1 cellular context compared by ENCODE assay signal in the genomic region with DNA sequence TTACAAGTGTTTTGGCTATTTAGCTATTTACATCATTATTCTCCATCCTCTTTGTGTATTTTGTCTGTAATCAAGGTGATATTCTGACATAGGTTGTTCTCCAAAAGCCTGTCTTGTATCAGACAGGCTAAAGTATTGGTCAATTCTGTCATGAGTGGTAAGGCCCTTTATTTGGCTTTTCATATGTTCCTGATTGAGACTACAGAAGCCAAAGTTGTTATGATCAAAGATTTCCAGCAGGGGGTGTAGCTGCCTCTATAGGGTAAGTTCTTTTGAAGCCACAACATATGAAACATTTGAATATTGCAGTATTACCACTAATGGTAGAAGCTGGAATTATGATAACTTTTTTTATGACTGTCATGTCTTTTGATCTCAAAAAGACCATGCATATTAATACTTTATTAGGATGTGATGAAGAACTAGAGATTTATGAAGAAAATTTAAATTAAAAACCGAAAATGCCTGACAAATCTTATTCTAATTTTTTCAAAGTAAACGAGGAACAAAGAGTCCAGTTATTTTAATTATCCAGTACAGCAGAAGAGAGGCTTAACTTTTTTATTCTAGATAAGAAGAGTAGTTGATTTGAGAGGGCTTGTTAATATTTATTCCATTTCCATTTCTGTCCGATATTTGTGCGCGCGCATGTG.
TF ChIP-seq lines count a peak whose summit lies in the region.

No MANE protein-coding gene starts in this region.

TF ChIP-seq in HepG2, 621 proteins besides CTCF, POLR2A, EP300 and RAD21 (continued from another document and continues in another):
- TF ChIP-seq, protein P1, sequence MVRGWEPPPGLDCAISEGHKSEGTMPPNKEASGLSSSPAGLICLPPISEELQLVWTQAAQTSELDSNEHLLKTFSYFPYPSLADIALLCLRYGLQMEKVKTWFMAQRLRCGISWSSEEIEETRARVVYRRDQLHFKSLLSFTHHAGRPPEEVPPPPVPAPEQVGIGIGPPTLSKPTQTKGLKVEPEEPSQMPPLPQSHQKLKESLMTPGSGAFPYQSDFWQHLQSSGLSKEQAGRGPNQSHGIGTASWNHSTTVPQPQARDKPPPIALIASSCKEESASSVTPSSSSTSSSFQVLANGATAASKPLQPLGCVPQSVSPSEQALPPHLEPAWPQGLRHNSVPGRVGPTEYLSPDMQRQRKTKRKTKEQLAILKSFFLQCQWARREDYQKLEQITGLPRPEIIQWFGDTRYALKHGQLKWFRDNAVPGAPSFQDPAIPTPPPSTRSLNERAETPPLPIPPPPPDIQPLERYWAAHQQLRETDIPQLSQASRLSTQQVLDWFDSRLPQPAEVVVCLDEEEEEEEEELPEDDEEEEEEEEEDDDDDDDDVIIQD (CRISPR knock-in tag; IDR thresholded peaks at IDR 0.05; ENCODE audit: low read depth) = peak; percentile 33; the same call in 1 of the 2 replicates
- TF ChIP-seq, protein P2, sequence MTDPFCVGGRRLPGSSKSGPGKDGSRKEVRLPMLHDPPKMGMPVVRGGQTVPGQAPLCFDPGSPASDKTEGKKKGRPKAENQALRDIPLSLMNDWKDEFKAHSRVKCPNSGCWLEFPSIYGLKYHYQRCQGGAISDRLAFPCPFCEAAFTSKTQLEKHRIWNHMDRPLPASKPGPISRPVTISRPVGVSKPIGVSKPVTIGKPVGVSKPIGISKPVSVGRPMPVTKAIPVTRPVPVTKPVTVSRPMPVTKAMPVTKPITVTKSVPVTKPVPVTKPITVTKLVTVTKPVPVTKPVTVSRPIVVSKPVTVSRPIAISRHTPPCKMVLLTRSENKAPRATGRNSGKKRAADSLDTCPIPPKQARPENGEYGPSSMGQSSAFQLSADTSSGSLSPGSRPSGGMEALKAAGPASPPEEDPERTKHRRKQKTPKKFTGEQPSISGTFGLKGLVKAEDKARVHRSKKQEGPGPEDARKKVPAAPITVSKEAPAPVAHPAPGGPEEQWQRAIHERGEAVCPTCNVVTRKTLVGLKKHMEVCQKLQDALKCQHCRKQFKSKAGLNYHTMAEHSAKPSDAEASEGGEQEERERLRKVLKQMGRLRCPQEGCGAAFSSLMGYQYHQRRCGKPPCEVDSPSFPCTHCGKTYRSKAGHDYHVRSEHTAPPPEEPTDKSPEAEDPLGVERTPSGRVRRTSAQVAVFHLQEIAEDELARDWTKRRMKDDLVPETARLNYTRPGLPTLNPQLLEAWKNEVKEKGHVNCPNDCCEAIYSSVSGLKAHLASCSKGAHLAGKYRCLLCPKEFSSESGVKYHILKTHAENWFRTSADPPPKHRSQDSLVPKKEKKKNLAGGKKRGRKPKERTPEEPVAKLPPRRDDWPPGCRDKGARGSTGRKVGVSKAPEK (CRISPR knock-in tag; IDR thresholded peaks at IDR 0.05; ENCODE audit: borderline replicate concordance) = no peak
- TF ChIP-seq ARNTL (CRISPR knock-in tag; IDR thresholded peaks at IDR 0.05) (no peak), NFKBIZ (CRISPR knock-in tag; IDR thresholded peaks at IDR 0.05) (no peak), MYC (CRISPR knock-in tag; IDR thresholded peaks at IDR 0.05; ENCODE audit: borderline replicate concordance) (no peak), ZFP62 (CRISPR knock-in tag; IDR thresholded peaks at IDR 0.05) (no peak), NR2F1 (CRISPR knock-in tag; IDR thresholded peaks at IDR 0.05) (no peak), REPIN1 (CRISPR knock-in tag; IDR thresholded peaks at IDR 0.05; ENCODE audit: borderline replicate concordance, low read depth) (0 out of 2 replicates have a peak, but pooled peaks have one; percentile 11), GZF1 (CRISPR knock-in tag; IDR thresholded peaks at IDR 0.05) (no peak), NFIC (IDR thresholded peaks at IDR 0.05; ENCODE audit: low read length) (no peak), DNMT1 (CRISPR knock-in tag; IDR thresholded peaks at IDR 0.05) (no peak), SP1 (IDR thresholded peaks at IDR 0.05) (no peak), SP1 (CRISPR knock-in tag; IDR thresholded peaks at IDR 0.05) (no peak), PITX1 (CRISPR knock-in tag; IDR thresholded peaks at IDR 0.05) (no peak), ZNF530 (CRISPR knock-in tag; IDR thresholded peaks at IDR 0.05; ENCODE audit: low read depth) (no peak), ZNF383 (CRISPR knock-in tag; IDR thresholded peaks at IDR 0.05; ENCODE audit: borderline replicate concordance) (no peak), RNF2 (conservative IDR thresholded peaks at IDR 0.05; ENCODE audit: low read depth) (no peak), ZFP37 (CRISPR knock-in tag; IDR thresholded peaks at IDR 0.05; ENCODE audit: borderline replicate concordance) (no peak), ZNF333 (CRISPR knock-in tag; IDR thresholded peaks at IDR 0.05; ENCODE audit: borderline replicate concordance) (no peak), ESRRA (CRISPR knock-in tag; IDR thresholded peaks at IDR 0.05; ENCODE audit: low read depth) (no peak), ZSCAN31 (CRISPR knock-in tag; IDR thresholded peaks at IDR 0.05; ENCODE audit: low read depth) (no peak), ZNF263 (CRISPR knock-in tag; IDR thresholded peaks at IDR 0.05) (no peak), RAD51 (IDR thresholded peaks at IDR 0.05; ENCODE audit: borderline replicate concordance) (no peak), HNRNPLL (IDR thresholded peaks at IDR 0.05; ENCODE audit: low read depth, low read length, poor library complexity, severe bottlenecking) (no peak), KAT8 (CRISPR knock-in tag; IDR thresholded peaks at IDR 0.05) (peak; percentile 63; the same call in 1 of the 2 replicates), SMAD3 (CRISPR knock-in tag; IDR thresholded peaks at IDR 0.05) (peak; percentile 81; the same call in 1 of the 2 replicates), CBX1 (IDR thresholded peaks at IDR 0.05; ENCODE audit: low read depth) (no peak), RBFOX2 (IDR thresholded peaks at IDR 0.05; ENCODE audit: low read depth, low read length) (no peak), SIX4 (CRISPR knock-in tag; IDR thresholded peaks at IDR 0.05) (no peak), MED8 (CRISPR knock-in tag; IDR thresholded peaks at IDR 0.05; ENCODE audit: insufficient replicate concordance) (no peak), MTA3 (CRISPR knock-in tag; IDR thresholded peaks at IDR 0.05) (no peak)
- TF ChIP-seq, protein P3, sequence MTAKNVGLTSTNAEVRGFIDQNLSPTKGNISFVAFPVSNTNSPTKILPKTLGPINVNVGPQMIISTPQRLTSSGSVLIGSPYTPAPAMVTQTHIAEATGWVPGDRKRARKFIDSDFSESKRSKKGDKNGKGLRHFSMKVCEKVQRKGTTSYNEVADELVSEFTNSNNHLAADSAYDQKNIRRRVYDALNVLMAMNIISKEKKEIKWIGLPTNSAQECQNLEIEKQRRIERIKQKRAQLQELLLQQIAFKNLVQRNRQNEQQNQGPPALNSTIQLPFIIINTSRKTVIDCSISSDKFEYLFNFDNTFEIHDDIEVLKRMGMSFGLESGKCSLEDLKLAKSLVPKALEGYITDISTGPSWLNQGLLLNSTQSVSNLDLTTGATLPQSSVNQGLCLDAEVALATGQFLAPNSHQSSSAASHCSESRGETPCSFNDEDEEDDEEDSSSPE (CRISPR knock-in tag; IDR thresholded peaks at IDR 0.05) = no peak
- TF ChIP-seq, protein P4, sequence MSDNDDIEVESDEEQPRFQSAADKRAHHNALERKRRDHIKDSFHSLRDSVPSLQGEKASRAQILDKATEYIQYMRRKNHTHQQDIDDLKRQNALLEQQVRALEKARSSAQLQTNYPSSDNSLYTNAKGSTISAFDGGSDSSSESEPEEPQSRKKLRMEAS (IDR thresholded peaks at IDR 0.05) = no peak
- TF ChIP-seq, protein P5, sequence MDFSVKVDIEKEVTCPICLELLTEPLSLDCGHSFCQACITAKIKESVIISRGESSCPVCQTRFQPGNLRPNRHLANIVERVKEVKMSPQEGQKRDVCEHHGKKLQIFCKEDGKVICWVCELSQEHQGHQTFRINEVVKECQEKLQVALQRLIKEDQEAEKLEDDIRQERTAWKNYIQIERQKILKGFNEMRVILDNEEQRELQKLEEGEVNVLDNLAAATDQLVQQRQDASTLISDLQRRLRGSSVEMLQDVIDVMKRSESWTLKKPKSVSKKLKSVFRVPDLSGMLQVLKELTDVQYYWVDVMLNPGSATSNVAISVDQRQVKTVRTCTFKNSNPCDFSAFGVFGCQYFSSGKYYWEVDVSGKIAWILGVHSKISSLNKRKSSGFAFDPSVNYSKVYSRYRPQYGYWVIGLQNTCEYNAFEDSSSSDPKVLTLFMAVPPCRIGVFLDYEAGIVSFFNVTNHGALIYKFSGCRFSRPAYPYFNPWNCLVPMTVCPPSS (IDR thresholded peaks at IDR 0.05) = no peak
- TF ChIP-seq, protein P6, sequence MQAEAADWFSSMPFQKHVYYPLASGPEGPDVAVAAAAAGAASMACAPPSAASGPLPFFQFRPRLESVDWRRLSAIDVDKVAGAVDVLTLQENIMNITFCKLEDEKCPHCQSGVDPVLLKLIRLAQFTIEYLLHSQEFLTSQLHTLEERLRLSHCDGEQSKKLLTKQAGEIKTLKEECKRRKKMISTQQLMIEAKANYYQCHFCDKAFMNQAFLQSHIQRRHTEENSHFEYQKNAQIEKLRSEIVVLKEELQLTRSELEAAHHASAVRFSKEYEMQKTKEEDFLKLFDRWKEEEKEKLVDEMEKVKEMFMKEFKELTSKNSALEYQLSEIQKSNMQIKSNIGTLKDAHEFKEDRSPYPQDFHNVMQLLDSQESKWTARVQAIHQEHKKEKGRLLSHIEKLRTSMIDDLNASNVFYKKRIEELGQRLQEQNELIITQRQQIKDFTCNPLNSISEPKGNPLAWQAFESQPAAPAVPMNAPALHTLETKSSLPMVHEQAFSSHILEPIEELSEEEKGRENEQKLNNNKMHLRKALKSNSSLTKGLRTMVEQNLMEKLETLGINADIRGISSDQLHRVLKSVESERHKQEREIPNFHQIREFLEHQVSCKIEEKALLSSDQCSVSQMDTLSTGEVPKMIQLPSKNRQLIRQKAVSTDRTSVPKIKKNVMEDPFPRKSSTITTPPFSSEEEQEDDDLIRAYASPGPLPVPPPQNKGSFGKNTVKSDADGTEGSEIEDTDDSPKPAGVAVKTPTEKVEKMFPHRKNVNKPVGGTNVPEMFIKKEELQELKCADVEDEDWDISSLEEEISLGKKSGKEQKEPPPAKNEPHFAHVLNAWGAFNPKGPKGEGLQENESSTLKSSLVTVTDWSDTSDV (CRISPR knock-in tag; IDR thresholded peaks at IDR 0.05) = no peak
- TF ChIP-seq, protein P7, sequence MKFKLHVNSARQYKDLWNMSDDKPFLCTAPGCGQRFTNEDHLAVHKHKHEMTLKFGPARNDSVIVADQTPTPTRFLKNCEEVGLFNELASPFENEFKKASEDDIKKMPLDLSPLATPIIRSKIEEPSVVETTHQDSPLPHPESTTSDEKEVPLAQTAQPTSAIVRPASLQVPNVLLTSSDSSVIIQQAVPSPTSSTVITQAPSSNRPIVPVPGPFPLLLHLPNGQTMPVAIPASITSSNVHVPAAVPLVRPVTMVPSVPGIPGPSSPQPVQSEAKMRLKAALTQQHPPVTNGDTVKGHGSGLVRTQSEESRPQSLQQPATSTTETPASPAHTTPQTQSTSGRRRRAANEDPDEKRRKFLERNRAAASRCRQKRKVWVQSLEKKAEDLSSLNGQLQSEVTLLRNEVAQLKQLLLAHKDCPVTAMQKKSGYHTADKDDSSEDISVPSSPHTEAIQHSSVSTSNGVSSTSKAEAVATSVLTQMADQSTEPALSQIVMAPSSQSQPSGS (CRISPR knock-in tag; IDR thresholded peaks at IDR 0.05) = peak; percentile 66
- TF ChIP-seq, protein P8, sequence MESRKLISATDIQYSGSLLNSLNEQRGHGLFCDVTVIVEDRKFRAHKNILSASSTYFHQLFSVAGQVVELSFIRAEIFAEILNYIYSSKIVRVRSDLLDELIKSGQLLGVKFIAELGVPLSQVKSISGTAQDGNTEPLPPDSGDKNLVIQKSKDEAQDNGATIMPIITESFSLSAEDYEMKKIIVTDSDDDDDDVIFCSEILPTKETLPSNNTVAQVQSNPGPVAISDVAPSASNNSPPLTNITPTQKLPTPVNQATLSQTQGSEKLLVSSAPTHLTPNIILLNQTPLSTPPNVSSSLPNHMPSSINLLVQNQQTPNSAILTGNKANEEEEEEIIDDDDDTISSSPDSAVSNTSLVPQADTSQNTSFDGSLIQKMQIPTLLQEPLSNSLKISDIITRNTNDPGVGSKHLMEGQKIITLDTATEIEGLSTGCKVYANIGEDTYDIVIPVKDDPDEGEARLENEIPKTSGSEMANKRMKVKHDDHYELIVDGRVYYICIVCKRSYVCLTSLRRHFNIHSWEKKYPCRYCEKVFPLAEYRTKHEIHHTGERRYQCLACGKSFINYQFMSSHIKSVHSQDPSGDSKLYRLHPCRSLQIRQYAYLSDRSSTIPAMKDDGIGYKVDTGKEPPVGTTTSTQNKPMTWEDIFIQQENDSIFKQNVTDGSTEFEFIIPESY (CRISPR knock-in tag; IDR thresholded peaks at IDR 0.05) = no peak
- TF ChIP-seq, protein P9, sequence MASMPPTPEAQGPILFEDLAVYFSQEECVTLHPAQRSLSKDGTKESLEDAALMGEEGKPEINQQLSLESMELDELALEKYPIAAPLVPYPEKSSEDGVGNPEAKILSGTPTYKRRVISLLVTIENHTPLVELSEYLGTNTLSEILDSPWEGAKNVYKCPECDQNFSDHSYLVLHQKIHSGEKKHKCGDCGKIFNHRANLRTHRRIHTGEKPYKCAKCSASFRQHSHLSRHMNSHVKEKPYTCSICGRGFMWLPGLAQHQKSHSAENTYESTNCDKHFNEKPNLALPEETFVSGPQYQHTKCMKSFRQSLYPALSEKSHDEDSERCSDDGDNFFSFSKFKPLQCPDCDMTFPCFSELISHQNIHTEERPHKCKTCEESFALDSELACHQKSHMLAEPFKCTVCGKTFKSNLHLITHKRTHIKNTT (CRISPR knock-in tag; IDR thresholded peaks at IDR 0.05) = no peak
- TF ChIP-seq, protein P10, sequence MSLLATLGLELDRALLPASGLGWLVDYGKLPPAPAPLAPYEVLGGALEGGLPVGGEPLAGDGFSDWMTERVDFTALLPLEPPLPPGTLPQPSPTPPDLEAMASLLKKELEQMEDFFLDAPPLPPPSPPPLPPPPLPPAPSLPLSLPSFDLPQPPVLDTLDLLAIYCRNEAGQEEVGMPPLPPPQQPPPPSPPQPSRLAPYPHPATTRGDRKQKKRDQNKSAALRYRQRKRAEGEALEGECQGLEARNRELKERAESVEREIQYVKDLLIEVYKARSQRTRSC (CRISPR knock-in tag; IDR thresholded peaks at IDR 0.05; ENCODE audit: low read depth) = no peak
- TF ChIP-seq, protein P11, sequence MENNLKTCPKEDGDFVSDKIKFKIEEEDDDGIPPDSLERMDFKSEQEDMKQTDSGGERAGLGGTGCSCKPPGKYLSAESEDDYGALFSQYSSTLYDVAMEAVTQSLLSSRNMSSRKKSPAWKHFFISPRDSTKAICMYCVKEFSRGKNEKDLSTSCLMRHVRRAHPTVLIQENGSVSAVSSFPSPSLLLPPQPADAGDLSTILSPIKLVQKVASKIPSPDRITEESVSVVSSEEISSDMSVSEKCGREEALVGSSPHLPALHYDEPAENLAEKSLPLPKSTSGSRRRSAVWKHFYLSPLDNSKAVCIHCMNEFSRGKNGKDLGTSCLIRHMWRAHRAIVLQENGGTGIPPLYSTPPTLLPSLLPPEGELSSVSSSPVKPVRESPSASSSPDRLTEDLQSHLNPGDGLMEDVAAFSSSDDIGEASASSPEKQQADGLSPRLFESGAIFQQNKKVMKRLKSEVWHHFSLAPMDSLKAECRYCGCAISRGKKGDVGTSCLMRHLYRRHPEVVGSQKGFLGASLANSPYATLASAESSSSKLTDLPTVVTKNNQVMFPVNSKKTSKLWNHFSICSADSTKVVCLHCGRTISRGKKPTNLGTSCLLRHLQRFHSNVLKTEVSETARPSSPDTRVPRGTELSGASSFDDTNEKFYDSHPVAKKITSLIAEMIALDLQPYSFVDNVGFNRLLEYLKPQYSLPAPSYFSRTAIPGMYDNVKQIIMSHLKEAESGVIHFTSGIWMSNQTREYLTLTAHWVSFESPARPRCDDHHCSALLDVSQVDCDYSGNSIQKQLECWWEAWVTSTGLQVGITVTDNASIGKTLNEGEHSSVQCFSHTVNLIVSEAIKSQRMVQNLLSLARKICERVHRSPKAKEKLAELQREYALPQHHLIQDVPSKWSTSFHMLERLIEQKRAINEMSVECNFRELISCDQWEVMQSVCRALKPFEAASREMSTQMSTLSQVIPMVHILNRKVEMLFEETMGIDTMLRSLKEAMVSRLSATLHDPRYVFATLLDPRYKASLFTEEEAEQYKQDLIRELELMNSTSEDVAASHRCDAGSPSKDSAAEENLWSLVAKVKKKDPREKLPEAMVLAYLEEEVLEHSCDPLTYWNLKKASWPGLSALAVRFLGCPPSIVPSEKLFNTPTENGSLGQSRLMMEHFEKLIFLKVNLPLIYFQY (CRISPR knock-in tag; IDR thresholded peaks at IDR 0.05; ENCODE audit: borderline replicate concordance) = no peak
